In the genomic region with DNA sequence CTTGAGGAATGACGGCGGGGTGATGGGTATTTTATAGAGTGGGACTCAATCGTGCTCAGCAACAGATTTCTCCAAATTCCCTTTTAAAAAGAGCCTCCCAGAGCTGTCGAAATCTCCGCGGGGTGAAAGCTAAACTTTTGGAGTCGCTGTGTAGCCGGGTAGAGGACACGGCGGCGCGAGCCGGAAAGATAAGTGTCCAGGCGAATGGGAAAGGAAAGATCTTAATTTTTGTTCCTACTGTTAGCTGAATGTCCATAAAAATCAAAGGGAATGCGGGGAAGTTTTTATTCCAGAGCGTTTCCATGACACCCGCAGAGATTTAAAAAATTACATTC, we compare ENCODE assay signal across 9 cellular contexts. TPM values are rescaled to one million over a fixed set of nuclear protein-coding genes. Genes with fewer than 3 reads are reported as not detected.
DNase-seq lines count a peak whose midpoint lies in the region; ATAC-seq, FAIRE-seq and TF ChIP-seq lines count a peak whose summit lies in the region.
"Had no signal": no experiment of that assay in that cellular context is flagged by ENCODE, and none has a peak within 500 bp of the region (broad histone marks: within the 10 kb centered on the region; RNA-seq: fewer than 3 reads in every experiment).

No MANE protein-coding gene starts in this region.

- POLR2A ChIA-PET in WTC11 (lab: Charles Lee), result interaction anchor here (2.1 kb wide), 1 partner anchor 8 kb away, joined by 9 read pairs; a partner anchor contains a TSS

- peak overlapping the region; percentile 82 for H3K4me3 Mint-ChIP-seq in WTC11

- no peak for FAIRE-seq in GM12891 (lab: Jason Lieb, UNC)

- peak overlapping the region; percentile 55 for H3K4me3 ChIP-seq in cardiac muscle cell
- peak overlapping the region; percentile 32 to 37 for H3K4me3 ChIP-seq in prostate gland

- H3K36me3 ChIP-seq in ES-I3 (ENCODE audit: insufficient read depth, low read length) (no peaks in the 10 kb centered on the region; the same call in 1 of the 2 replicates), cardiac muscle cell (no peaks in the 10 kb centered on the region), prostate gland (no peaks in the 10 kb centered on the region)

- H3K27me3 ChIP-seq in cardiac muscle cell (peaks cover 65% of the 10 kb centered on the region), prostate gland (replicated peaks; ENCODE audit: insufficient read depth) (no peaks in the 10 kb centered on the region)

- H3K9me3 ChIP-seq in ES-I3 (ENCODE audit: control insufficient read depth, insufficient read depth, low read length) (peaks cover 4% of the 10 kb centered on the region; the same call in 1 of the 2 replicates), cardiac muscle cell (ENCODE audit: low read depth) (no peaks in the 10 kb centered on the region), prostate gland (no peaks in the 10 kb centered on the region)

- ATAC-seq in WTC11, result no peak
- no peak for ATAC-seq in GM18861 (IDR thresholded peaks at IDR 0.05; ENCODE audit: unreplicated experiment)

- intact Hi-C loops in prostate gland (cut with DNase I), result loop anchor here (5.0 kb wide), 1 partner anchor 614 kb away; no protein-coding TSS in a partner anchor

- TF ChIP-seq CTCF in WTC11 (IDR thresholded peaks at IDR 0.05), result no peak
- TF ChIP-seq CTCF in cardiac muscle cell (IDR thresholded peaks at IDR 0.05; ENCODE audit: low read depth, low read length), result no peak
- no peak for TF ChIP-seq CTCF in prostate gland (IDR thresholded peaks at IDR 0.05)

- H3K27ac ChIP-seq in cardiac muscle cell, result no peak overlapping the region
- no peak overlapping the region for H3K27ac ChIP-seq in prostate gland

- no peaks in the 10 kb centered on the region for H3K9me3 Mint-ChIP-seq in WTC11

- no peaks in the 10 kb centered on the region for H3K36me3 Mint-ChIP-seq in WTC11

- WGBS in prostate gland, result 1% methylated on average over 17 of the region's 17 CpGs

- CTCF ChIA-PET in WTC11 (lab: Charles Lee), result interaction anchor here (0.9 to 3.0 kb wide), 14 partner anchors 10 to 615 kb away, joined by 3 to 120 read pairs (median 14); a partner anchor contains a TSS

- no peak for TF ChIP-seq POLR2A in prostate gland (IDR thresholded peaks at IDR 0.05)
- no peak for TF ChIP-seq POLR2A in GM12891 (IDR thresholded peaks at IDR 0.05; ENCODE audit: low read depth, low read length)

- peak overlapping the region; percentile 58 for H3K9ac ChIP-seq in ES-I3 (ENCODE audit: low read depth, low read length)

- H3K27ac Mint-ChIP-seq in WTC11, result no peak overlapping the region

- no peak for DNase-seq in WTC11 (ENCODE audit: low spot score)
- DNase-seq in cardiac muscle cell (ENCODE audit: low read depth in 1 of 2, low spot score in 1 of 2), result no peak
- DNase-seq in prostate gland (ENCODE audit: low spot score), result no peak
- no peak for DNase-seq in HT-29 (ENCODE audit: low spot score)
- DNase-seq in GM12891 (ENCODE audit: insufficient read length, low spot score), result no peak
- no peak for DNase-seq in midbrain (lab: John Stamatoyannopoulos, UW)

- peaks cover 55% of the 10 kb centered on the region for H3K4me1 Mint-ChIP-seq in WTC11

- H3K27me3 Mint-ChIP-seq in WTC11 (ENCODE audit: low read depth), result peaks cover 91% of the 10 kb centered on the region

- H3K4me1 ChIP-seq in ES-I3 (ENCODE audit: insufficient read depth, low read length), result peaks cover 12% of the 10 kb centered on the region
- H3K4me1 ChIP-seq in cardiac muscle cell (ENCODE audit: low read depth), result peaks cover 8% of the 10 kb centered on the region
- no peaks in the 10 kb centered on the region for H3K4me1 ChIP-seq in prostate gland (replicated peaks)

TF ChIP-seq in WTC11, 78 proteins besides CTCF, POLR2A, EP300 and RAD21 (continues in another document):
- TF ChIP-seq, protein P1, sequence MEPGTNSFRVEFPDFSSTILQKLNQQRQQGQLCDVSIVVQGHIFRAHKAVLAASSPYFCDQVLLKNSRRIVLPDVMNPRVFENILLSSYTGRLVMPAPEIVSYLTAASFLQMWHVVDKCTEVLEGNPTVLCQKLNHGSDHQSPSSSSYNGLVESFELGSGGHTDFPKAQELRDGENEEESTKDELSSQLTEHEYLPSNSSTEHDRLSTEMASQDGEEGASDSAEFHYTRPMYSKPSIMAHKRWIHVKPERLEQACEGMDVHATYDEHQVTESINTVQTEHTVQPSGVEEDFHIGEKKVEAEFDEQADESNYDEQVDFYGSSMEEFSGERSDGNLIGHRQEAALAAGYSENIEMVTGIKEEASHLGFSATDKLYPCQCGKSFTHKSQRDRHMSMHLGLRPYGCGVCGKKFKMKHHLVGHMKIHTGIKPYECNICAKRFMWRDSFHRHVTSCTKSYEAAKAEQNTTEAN (CRISPR knock-in tag; IDR thresholded peaks at IDR 0.05), result no peak
- TF ChIP-seq TEAD1 (CRISPR knock-in tag; IDR thresholded peaks at IDR 0.05) (no peak), ZNF232 (CRISPR knock-in tag; IDR thresholded peaks at IDR 0.05) (no peak), GTF2I (CRISPR knock-in tag; conservative IDR thresholded peaks at IDR 0.05) (no peak), ZNF671 (CRISPR knock-in tag; IDR thresholded peaks at IDR 0.05) (no peak), FOXK1 (CRISPR knock-in tag; IDR thresholded peaks at IDR 0.05) (no peak), ZNF263 (CRISPR knock-in tag; IDR thresholded peaks at IDR 0.05; ENCODE audit: low read depth) (no peak), MYBL2 (CRISPR knock-in tag; IDR thresholded peaks at IDR 0.05) (no peak)
- TF ChIP-seq, protein P2, sequence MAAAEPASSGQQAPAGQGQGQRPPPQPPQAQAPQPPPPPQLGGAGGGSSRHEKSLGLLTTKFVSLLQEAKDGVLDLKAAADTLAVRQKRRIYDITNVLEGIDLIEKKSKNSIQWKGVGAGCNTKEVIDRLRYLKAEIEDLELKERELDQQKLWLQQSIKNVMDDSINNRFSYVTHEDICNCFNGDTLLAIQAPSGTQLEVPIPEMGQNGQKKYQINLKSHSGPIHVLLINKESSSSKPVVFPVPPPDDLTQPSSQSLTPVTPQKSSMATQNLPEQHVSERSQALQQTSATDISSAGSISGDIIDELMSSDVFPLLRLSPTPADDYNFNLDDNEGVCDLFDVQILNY (CRISPR knock-in tag; IDR thresholded peaks at IDR 0.05), result no peak

TF ChIP-seq in GM12891, 5 proteins besides CTCF, POLR2A, EP300 and RAD21:
- TF ChIP-seq SPI1 (IDR thresholded peaks at IDR 0.05; ENCODE audit: low read depth, low read length) (no peak), POLR2AphosphoS5 (IDR thresholded peaks at IDR 0.05; ENCODE audit: low read depth, low read length) (no peak), POU2F2 (IDR thresholded peaks at IDR 0.05; ENCODE audit: low read depth, low read length) (no peak), PAX5 (IDR thresholded peaks at IDR 0.05; ENCODE audit: insufficient read depth, low read length, severe bottlenecking) (no peak), TAF1 (IDR thresholded peaks at IDR 0.05; ENCODE audit: low read depth, low read length) (no peak)

RNA-seq across cellular contexts. Expression of a gene that starts 9.1 kb away (rescaled TPM):
- total RNA-seq in WTC11 (2021) (0.76 to 1.4 TPM (median 1.1 TPM) in 3 replicates), cardiac muscle cell (0.11 TPM in 1 of 2 replicates, not detected in the other), prostate gland (under 1 TPM in 1 of 2 donors, not detected in 1; 0.46 TPM)
- 0.34 TPM in 1 of 2 replicates, not detected in the other for polyA plus RNA-seq in cardiac muscle cell
- not detected in 2 replicates for total RNA-seq in HT-29 (2014; rRNA removed; shearing (Covaris generic))
- polyA plus RNA-seq in GM12891 (2012; ENCODE audit: low read depth, missing spikeins), result not detected
- total RNA-seq: myocyte had no signal
